22 cellular contexts compared by ENCODE assay signal in the genomic region with DNA sequence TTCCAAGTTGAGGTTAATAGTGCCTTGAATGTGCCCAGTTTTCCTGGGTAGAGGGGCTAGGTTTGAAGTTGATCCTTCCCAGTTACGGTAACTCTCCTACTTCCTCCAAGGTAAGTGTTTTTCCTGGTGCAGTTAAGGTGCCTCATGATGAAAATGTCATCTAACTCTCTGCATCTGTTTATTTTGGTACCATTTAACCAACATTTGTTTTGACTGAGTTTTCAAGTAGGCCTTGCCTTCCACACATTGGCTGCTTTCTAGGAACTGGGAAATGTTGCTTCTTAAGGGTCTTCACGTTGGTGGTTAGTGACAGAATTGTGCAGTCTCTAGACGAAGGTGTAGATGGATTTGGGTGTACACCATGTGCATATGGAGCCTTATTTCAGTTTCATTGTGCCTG. TPM values are rescaled to one million over a fixed set of nuclear protein-coding genes. Genes with fewer than 3 reads are reported as not detected.
A peak's percentile ranks its signal among the peaks of the same experiment; 100 is the strongest.
DNase-seq lines count a peak whose midpoint lies in the region; ATAC-seq and TF ChIP-seq lines count a peak whose summit lies in the region.
"Had no signal": no experiment of that assay in that cellular context is flagged by ENCODE, and none has a peak within 500 bp of the region (broad histone marks: within the 10 kb centered on the region; RNA-seq: fewer than 3 reads in every experiment).

No MANE protein-coding gene starts in this region.

- no peaks in the 10 kb centered on the region for H3K27me3 Mint-ChIP-seq in activated naive CD4-positive, alpha-beta T cell treated with anti-CD3 and anti-CD28 coated beads, Interleukin-2, amount 50 U/mL, for 24 hours
- H3K27me3 Mint-ChIP-seq in activated naive CD4-positive, alpha-beta T cell treated with anti-CD3 and anti-CD28 coated beads for 36 hours (ENCODE audit: low read depth) = no peaks in the 10 kb centered on the region
- H3K27me3 Mint-ChIP-seq in endodermal cell (ENCODE audit: insufficient read depth) = no peaks in the 10 kb centered on the region
- H3K27me3 Mint-ChIP-seq in stimulated activated memory B cell treated with anti-CD40 and anti-IgM and Interleukin-4, amounts not matched to agents 10 μg/mL and 1 μg/mL and 100 μg/mL, for 72 hours = no peaks in the 10 kb centered on the region
- H3K27me3 Mint-ChIP-seq: activated CD4-positive, alpha-beta T cell treated with anti-CD3 and anti-CD28 coated beads for 36 hours; activated naive CD8-positive, alpha-beta T cell treated with anti-CD3 and anti-CD28 coated beads, Interleukin-2, amount 10 ng/mL, durations not matched to agents 7 days and 5 days had no signal

- TF ChIP-seq CTCF in MM.1S (IDR thresholded peaks at IDR 0.05; ENCODE audit: low read length) (no peak), endodermal cell (conservative IDR thresholded peaks at IDR 0.05) (no peak), left lung (IDR thresholded peaks at IDR 0.05) (no peak)

- H3K27ac Mint-ChIP-seq in activated naive CD4-positive, alpha-beta T cell treated with anti-CD3 and anti-CD28 coated beads, Interleukin-2, amount 50 U/mL, for 24 hours = peak overlapping the region; percentile 56
- no peak overlapping the region for H3K27ac Mint-ChIP-seq in activated naive CD4-positive, alpha-beta T cell treated with anti-CD3 and anti-CD28 coated beads for 36 hours
- H3K27ac Mint-ChIP-seq in endodermal cell = no peak overlapping the region
- peak overlapping the region; percentile 73 for H3K27ac Mint-ChIP-seq in stimulated activated memory B cell treated with anti-CD40 and anti-IgM and Interleukin-4, amounts not matched to agents 10 μg/mL and 1 μg/mL and 100 μg/mL, for 72 hours
- H3K27ac Mint-ChIP-seq: activated CD4-positive, alpha-beta T cell treated with anti-CD3 and anti-CD28 coated beads for 36 hours; activated naive CD8-positive, alpha-beta T cell treated with anti-CD3 and anti-CD28 coated beads, Interleukin-2, amount 10 ng/mL, durations not matched to agents 7 days and 5 days; T-helper 1 cell treated with Interleukin-12 subunit alpha and Interleukin-12 subunit beta and Interleukin-4 antibody, amounts not matched to agents 30 μg/mL and 1 μg/mL, for 36 hours had no signal

- no peaks in the 10 kb centered on the region for H3K27me3 ChIP-seq in MM.1S (replicated peaks; ENCODE audit: insufficient read depth, low read length)
- no peaks in the 10 kb centered on the region for H3K27me3 ChIP-seq in endodermal cell (ENCODE audit: control insufficient read depth, insufficient read depth, low read length, poor library complexity, severe bottlenecking)
- no peaks in the 10 kb centered on the region for H3K27me3 ChIP-seq in left lung
- H3K27me3 ChIP-seq: testis, uterus had no signal

- no peak overlapping the region for H2AFZ ChIP-seq in MM.1S (ENCODE audit: low read length)

- WGBS in endodermal cell (ENCODE audit: insufficient coverage in 1 of 2, insufficient read length in 1 of 2), 2 experiments = 84% methylated on average over 3 of the region's 3 CpGs; no CpG with 5 or more reads in 1 of the 2 experiments

- peaks cover 76% of the 10 kb centered on the region for H3K4me1 Mint-ChIP-seq in activated naive CD4-positive, alpha-beta T cell treated with anti-CD3 and anti-CD28 coated beads, Interleukin-2, amount 50 U/mL, for 24 hours
- H3K4me1 Mint-ChIP-seq in activated naive CD4-positive, alpha-beta T cell treated with anti-CD3 and anti-CD28 coated beads for 36 hours (ENCODE audit: low read depth) = peaks cover 72% of the 10 kb centered on the region
- peaks cover 61% of the 10 kb centered on the region for H3K4me1 Mint-ChIP-seq in endodermal cell
- peaks cover 78% of the 10 kb centered on the region for H3K4me1 Mint-ChIP-seq in stimulated activated memory B cell treated with anti-CD40 and anti-IgM and Interleukin-4, amounts not matched to agents 10 μg/mL and 1 μg/mL and 100 μg/mL, for 72 hours

- intact Hi-C loops in activated naive CD4-positive, alpha-beta T cell treated with anti-CD3 and anti-CD28 coated beads for 36 hours (cut with micrococcal nuclease) = no loop called here
- intact Hi-C loops in left lung (cut with DNase I) = no loop called here

- H3K9me2 ChIP-seq in MM.1S (replicated peaks; ENCODE audit: insufficient read depth, low read length) = no peaks in the 10 kb centered on the region

- DNase-seq in activated naive CD4-positive, alpha-beta T cell treated with anti-CD3 and anti-CD28 coated beads for 36 hours = no peak
- DNase-seq in MM.1S (no peak), endodermal cell (no peak), left lung (no peak), NCI-H748 treated with DMSO at 0.1 percent for 48 hours (lab: John Stamatoyannopoulos, UW) (no peak), HT-29 (ENCODE audit: low spot score) (no peak)
- DNase-seq: activated CD4-positive, alpha-beta T cell treated with anti-CD3 and anti-CD28 coated beads for 36 hours; activated naive CD8-positive, alpha-beta T cell treated with anti-CD3 and anti-CD28 coated beads, Interleukin-2, amount 10 ng/mL, durations not matched to agents 7 days and 5 days; Calu3; cerebellar nuclear complex; KBM-7; left cardiac atrium; NCI-H1436 treated with DMSO at 0.1 percent for 48 hours; NCI-H2171 treated with DMSO at 0.1 percent for 48 hours; RPMI8226; stimulated activated naive CD4-positive, alpha-beta T cell; testis; uterus had no signal

- H3K36me3 ChIP-seq in MM.1S (replicated peaks; ENCODE audit: insufficient read depth, low read length) (peaks cover 6% of the 10 kb centered on the region), endodermal cell (ENCODE audit: control insufficient read depth, insufficient read depth, low read length) (peaks cover 19% of the 10 kb centered on the region), left lung (peaks cover 0 to 30% of the 10 kb centered on the region in 2 donors)
- H3K36me3 ChIP-seq: uterus had no signal

- peaks cover 26% of the 10 kb centered on the region for H3K4me1 ChIP-seq in MM.1S (ENCODE audit: low read length)
- H3K4me1 ChIP-seq in endodermal cell (ENCODE audit: control insufficient read depth, insufficient read depth, low read length) = peaks cover 9% of the 10 kb centered on the region
- peaks cover 16 to 66% of the 10 kb centered on the region in 2 donors for H3K4me1 ChIP-seq in left lung
- H3K4me1 ChIP-seq: testis, uterus had no signal

- no peaks in the 10 kb centered on the region for H3F3A ChIP-seq in MM.1S (ENCODE audit: insufficient read depth, low read length)

- H3K79me2 ChIP-seq in MM.1S (ENCODE audit: low read length) = peaks cover 81% of the 10 kb centered on the region

- H3K4me3 Mint-ChIP-seq in activated naive CD4-positive, alpha-beta T cell treated with anti-CD3 and anti-CD28 coated beads, Interleukin-2, amount 50 U/mL, for 24 hours = no peak overlapping the region
- no peak overlapping the region for H3K4me3 Mint-ChIP-seq in activated naive CD4-positive, alpha-beta T cell treated with anti-CD3 and anti-CD28 coated beads for 36 hours
- no peak overlapping the region for H3K4me3 Mint-ChIP-seq in endodermal cell
- H3K4me3 Mint-ChIP-seq in stimulated activated memory B cell treated with anti-CD40 and anti-IgM and Interleukin-4, amounts not matched to agents 10 μg/mL and 1 μg/mL and 100 μg/mL, for 72 hours = no peak overlapping the region
- H3K4me3 Mint-ChIP-seq: activated CD4-positive, alpha-beta T cell treated with anti-CD3 and anti-CD28 coated beads for 36 hours; activated naive CD8-positive, alpha-beta T cell treated with anti-CD3 and anti-CD28 coated beads, Interleukin-2, amount 10 ng/mL, durations not matched to agents 7 days and 5 days; T-helper 1 cell treated with Interleukin-12 subunit alpha and Interleukin-12 subunit beta and Interleukin-4 antibody, amounts not matched to agents 30 μg/mL and 1 μg/mL, for 36 hours had no signal

- ATAC-seq in stimulated activated memory B cell treated with anti-CD40 and anti-IgM and Interleukin-4, amounts not matched to agents 10 μg/mL and 1 μg/mL and 100 μg/mL, for 72 hours = no peak
- no peak for ATAC-seq in left lung
- ATAC-seq: activated CD4-positive, alpha-beta T cell treated with anti-CD3 and anti-CD28 coated beads for 36 hours; HCT116; left cardiac atrium had no signal

- no peaks in the 10 kb centered on the region for H3K9me3 ChIP-seq in MM.1S (replicated peaks; ENCODE audit: insufficient read depth, low read length)
- H3K9me3 ChIP-seq in endodermal cell (ENCODE audit: control insufficient read depth, low read length) = no peaks in the 10 kb centered on the region
- H3K9me3 ChIP-seq in left lung = no peaks in the 10 kb centered on the region
- H3K9me3 ChIP-seq: testis, uterus had no signal

- H3K9ac ChIP-seq in MM.1S (ENCODE audit: low read length) (no peak overlapping the region), endodermal cell (ENCODE audit: extremely low read depth, low read length, poor library complexity, severe bottlenecking) (no peak overlapping the region)

- peaks cover 4% of the 10 kb centered on the region; the same call in 1 of the 2 replicates for H4K20me1 ChIP-seq in MM.1S (ENCODE audit: insufficient read depth, low read length)

- CTCF ChIA-PET in activated naive CD4-positive, alpha-beta T cell treated with anti-CD3 and anti-CD28 coated beads for 36 hours (lab: Charles Lee) = interaction anchor here (0.7 to 1.2 kb wide), 3 partner anchors 9 to 23 kb away, joined by 3 to 4 read pairs (median 4); no protein-coding TSS in a partner anchor

- no peak overlapping the region for H3K4me3 ChIP-seq in MM.1S (ENCODE audit: low read length)
- no peak overlapping the region for H3K4me3 ChIP-seq in endodermal cell (ENCODE audit: low read length)
- no peak overlapping the region for H3K4me3 ChIP-seq in left lung
- H3K4me3 ChIP-seq: testis, uterus had no signal

- peaks cover 23% of the 10 kb centered on the region for H3K36me3 Mint-ChIP-seq in activated naive CD4-positive, alpha-beta T cell treated with anti-CD3 and anti-CD28 coated beads, Interleukin-2, amount 50 U/mL, for 24 hours
- H3K36me3 Mint-ChIP-seq in activated naive CD4-positive, alpha-beta T cell treated with anti-CD3 and anti-CD28 coated beads for 36 hours (ENCODE audit: low read depth) = peaks cover 20% of the 10 kb centered on the region
- H3K36me3 Mint-ChIP-seq in endodermal cell (ENCODE audit: low read depth) = peaks cover 12% of the 10 kb centered on the region
- H3K36me3 Mint-ChIP-seq in stimulated activated memory B cell treated with anti-CD40 and anti-IgM and Interleukin-4, amounts not matched to agents 10 μg/mL and 1 μg/mL and 100 μg/mL, for 72 hours = peaks cover 27% of the 10 kb centered on the region

- H3K4me2 ChIP-seq in MM.1S (ENCODE audit: low read depth, low read length) = peak overlapping the region; percentile 6; the same call in 1 of the 2 replicates

- H3K27ac ChIP-seq in MM.1S (ENCODE audit: low read length) (no peak overlapping the region), endodermal cell (ENCODE audit: low read depth, low read length) (peak overlapping the region; percentile 4), left lung (no peak overlapping the region)
- H3K27ac ChIP-seq: testis, uterus had no signal

- no peaks in the 10 kb centered on the region for H3K9me3 Mint-ChIP-seq in activated naive CD4-positive, alpha-beta T cell treated with anti-CD3 and anti-CD28 coated beads, Interleukin-2, amount 50 U/mL, for 24 hours
- H3K9me3 Mint-ChIP-seq in activated naive CD4-positive, alpha-beta T cell treated with anti-CD3 and anti-CD28 coated beads for 36 hours = no peaks in the 10 kb centered on the region
- H3K9me3 Mint-ChIP-seq in endodermal cell = no peaks in the 10 kb centered on the region
- H3K9me3 Mint-ChIP-seq in stimulated activated memory B cell treated with anti-CD40 and anti-IgM and Interleukin-4, amounts not matched to agents 10 μg/mL and 1 μg/mL and 100 μg/mL, for 72 hours = no peaks in the 10 kb centered on the region
- H3K9me3 Mint-ChIP-seq: activated naive CD8-positive, alpha-beta T cell treated with anti-CD3 and anti-CD28 coated beads, Interleukin-2, amount 10 ng/mL, durations not matched to agents 7 days and 5 days; T-helper 1 cell treated with Interleukin-12 subunit alpha and Interleukin-12 subunit beta and Interleukin-4 antibody, amounts not matched to agents 30 μg/mL and 1 μg/mL, for 36 hours had no signal

RNA-seq across cellular contexts. Expression of a gene that starts 31.3 kb away (rescaled TPM):
- 10 to 100 TPM; 49.9 to 52.2 TPM for total RNA-seq in activated naive CD4-positive, alpha-beta T cell treated with anti-CD3 and anti-CD28 coated beads for 36 hours
- total RNA-seq in endodermal cell (10 to 100 TPM; 51.5 to 52.5 TPM), left lung (10 to 100 TPM; 53.5 to 80.7 TPM)
- polyA plus RNA-seq in endodermal cell (2013, experiment 1 of 2) = 64.2 TPM
- polyA plus RNA-seq in endodermal cell (2013, experiment 2 of 2) = 62.6 TPM
- total RNA-seq in HT-29 (2014; rRNA removed; shearing (Covaris generic)) = 39.4 and 47.6 TPM in 2 replicates

Comparison
In these comparisons a context has a peak if more than half of its experiments do, and no peak if none do; other contexts are left out.
1. H3K27ac Mint-ChIP-seq: peak in activated naive CD4-positive, alpha-beta T cell treated with anti-CD3 and anti-CD28 coated beads, Interleukin-2, amount 50 U/mL, for 24 hours (single experiment) and stimulated activated memory B cell treated with anti-CD40 and anti-IgM and Interleukin-4, amounts not matched to agents 10 μg/mL and 1 μg/mL and 100 μg/mL, for 72 hours (single experiment); none in activated naive CD4-positive, alpha-beta T cell treated with anti-CD3 and anti-CD28 coated beads for 36 hours (single experiment) and endodermal cell (single experiment).